Comparison of ENCODE assay signal across 1 cellular context in genomic region chr7:105101864-105102263, GRCh38.
TF ChIP-seq lines count a peak whose summit lies in the region.

No MANE protein-coding gene starts in this region.

TF ChIP-seq in liver, 16 proteins besides CTCF, POLR2A, EP300 and RAD21 (continued from another document):
- TF ChIP-seq REST (IDR thresholded peaks at IDR 0.05), result peak; percentile 74
- TF ChIP-seq RXRA (IDR thresholded peaks at IDR 0.05), result no peak
- TF ChIP-seq GABPA (IDR thresholded peaks at IDR 0.05 in 1 of 2, conservative IDR thresholded peaks at IDR 0.05 in 1 of 2), result no peak
- no peak for TF ChIP-seq ZBTB33 (IDR thresholded peaks at IDR 0.05)
- no peak for TF ChIP-seq HNF4A (conservative IDR thresholded peaks at IDR 0.05)
- no peak for TF ChIP-seq TAF1 (conservative IDR thresholded peaks at IDR 0.05)
- no peak for TF ChIP-seq JUND (IDR thresholded peaks at IDR 0.05)
- no peak for TF ChIP-seq YY1 (IDR thresholded peaks at IDR 0.05)
